In the genomic region with DNA sequence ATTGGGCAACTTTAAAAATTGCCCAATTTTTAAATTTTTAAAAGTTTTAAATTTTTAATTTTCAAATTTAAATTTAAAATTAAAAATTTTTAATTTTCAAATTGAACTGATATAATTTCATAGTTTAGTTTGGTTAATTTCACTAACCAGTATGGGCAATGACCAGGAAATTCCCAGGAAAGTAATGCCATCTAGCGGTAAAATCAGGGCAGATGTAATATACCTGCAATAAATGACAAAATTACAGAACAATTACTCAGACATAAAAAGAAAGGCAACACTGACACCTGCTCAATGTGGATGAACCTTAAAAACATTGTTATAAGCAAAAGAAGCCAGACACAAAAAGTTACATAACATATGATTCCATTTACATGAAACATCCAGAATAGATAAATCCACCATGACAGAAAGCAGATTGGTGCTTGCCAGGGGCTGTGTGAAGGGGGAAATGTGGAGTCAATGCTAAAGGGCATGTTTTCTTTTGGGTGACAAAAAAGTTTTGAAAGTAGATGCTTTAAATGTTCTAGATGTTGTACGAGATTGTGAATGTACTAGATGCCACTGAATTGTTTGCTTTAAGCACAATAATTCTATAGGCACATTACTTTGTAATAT, we compare ENCODE assay signal across 8 cellular contexts. TPM values are rescaled to one million over a fixed set of nuclear protein-coding genes. Genes with fewer than 3 reads are reported as not detected.
DNase-seq lines count a peak whose midpoint lies in the region; ATAC-seq and TF ChIP-seq lines count a peak whose summit lies in the region.

No MANE protein-coding gene starts in this region.

- CTCF ChIA-PET in T-cell (lab: Charles Lee) = interaction anchor here in 1 of 2 donors (1.4 kb wide), 1 partner anchor 145 kb away, joined by 4 read pairs; no protein-coding TSS in a partner anchor

- no peaks in the 10 kb centered on the region for H3K36me3 Mint-ChIP-seq in T-cell

- no peak overlapping the region for H3K27ac Mint-ChIP-seq in T-cell

- peaks cover 16 to 22% of the 10 kb centered on the region in 2 donors for H3K27me3 Mint-ChIP-seq in T-cell

- H3K9me3 Mint-ChIP-seq in T-cell = no peaks in the 10 kb centered on the region

- ATAC-seq in T-cell (replicated peaks in 1 of 4) (peak; percentile 40 to 70 (median 58)), omental fat pad (ENCODE audit: low FRiP score) (peak; percentile 76), HG02759 (IDR thresholded peaks at IDR 0.05; ENCODE audit: unreplicated experiment) (no peak)

- H3K4me3 Mint-ChIP-seq in T-cell = no peak overlapping the region

- TF ChIP-seq CTCF in LNCAP (IDR thresholded peaks at IDR 0.05) (peak; percentile 69), omental fat pad (IDR thresholded peaks at IDR 0.05) (no peak)

- no peaks in the 10 kb centered on the region for H3K4me1 Mint-ChIP-seq in T-cell

- peak; percentile 37 for DNase-seq in stimulated activated CD4-positive, alpha-beta T cell treated with anti-CD3 and anti-CD28 coated beads, Interleukin-4, amount 100 ng/mL, for 24 hours
- DNase-seq in stimulated activated CD4-positive, alpha-beta T cell treated with anti-CD3 and anti-CD28 coated beads, Interleukin-4, amount 100 ng/mL, for 1 hour = no peak
- DNase-seq in T-cell (peak in 4 of 34 experiments; percentile 4 to 19 (median 10)), fibroblast of peridontal ligament (ENCODE audit: extremely low read depth) (peak; percentile 77), omental fat pad (ENCODE audit: low spot score) (no peak)
- no peak for DNase-seq in activated CD4-positive, alpha-beta T cell treated with anti-CD3 and anti-CD28 coated beads, Interleukin-2, amount 50 U/mL, for 1 hour

- POLR2A ChIA-PET in T-cell (lab: Charles Lee) = no interaction called here

RNA-seq across cellular contexts. Expression of a gene that starts 28.6 kb away (rescaled TPM):
- total RNA-seq in T-cell (not detected), omental fat pad (1 to 10 TPM in 3 of 4 donors, under 1 TPM in 1; 0.72 to 5.8 (median 3.0) TPM)

Comparison
In these comparisons a context has a peak if more than half of its experiments do, and no peak if none do; other contexts are left out.
1. DNase-seq: peak in stimulated activated CD4-positive, alpha-beta T cell treated with anti-CD3 and anti-CD28 coated beads, Interleukin-4, amount 100 ng/mL, for 24 hours (single experiment) and fibroblast of peridontal ligament (single experiment); none in stimulated activated CD4-positive, alpha-beta T cell treated with anti-CD3 and anti-CD28 coated beads, Interleukin-4, amount 100 ng/mL, for 1 hour (single experiment), omental fat pad (single experiment) and activated CD4-positive, alpha-beta T cell treated with anti-CD3 and anti-CD28 coated beads, Interleukin-2, amount 50 U/mL, for 1 hour (single experiment).